8 cellular contexts compared by ENCODE assay signal in genomic region chr2:25566694-25567093, GRCh38.
A peak's percentile ranks its signal among the peaks of the same experiment; 100 is the strongest.
DNase-seq lines count a peak whose midpoint lies in the region; ATAC-seq lines count a peak whose summit lies in the region.

No MANE protein-coding gene starts in this region.

- ATAC-seq in GM18502 (IDR thresholded peaks at IDR 0.05; ENCODE audit: poor library complexity, unreplicated experiment) (peak; percentile 81), HG02642 (IDR thresholded peaks at IDR 0.05; ENCODE audit: poor library complexity, unreplicated experiment) (peak; percentile 73), HG03039 (IDR thresholded peaks at IDR 0.05; ENCODE audit: unreplicated experiment) (no peak)

- peak; percentile 85 for DNase-seq in RPMI8226
- peak; percentile 70 for DNase-seq in medulla oblongata (ENCODE audit: extremely low spot score)
- DNase-seq in NCI-H510A (lab: John Stamatoyannopoulos, UW): no peak
- no peak for DNase-seq in effector CD4-positive, alpha-beta T cell
- no peak for DNase-seq in activated T-cell treated with anti-CD3 and anti-CD28 coated beads, Interleukin-2, amount 50 U/mL, for 1 hour

Comparison
In these comparisons a context has a peak if more than half of its experiments do, and no peak if none do; other contexts are left out.
1. DNase-seq: peak in RPMI8226 (single experiment) and medulla oblongata (single experiment); none in NCI-H510A (single experiment), effector CD4-positive, alpha-beta T cell (single experiment) and activated T-cell treated with anti-CD3 and anti-CD28 coated beads, Interleukin-2, amount 50 U/mL, for 1 hour (single experiment).